Comparison of ENCODE assay signal across 22 cellular contexts in genomic region chr22:39453765-39454378, GRCh38. TPM values are rescaled to one million over a fixed set of nuclear protein-coding genes. Genes with fewer than 3 reads are reported as not detected.
DNase-seq lines count a peak whose midpoint lies in the region; ATAC-seq and TF ChIP-seq lines count a peak whose summit lies in the region.
"Had no signal": no experiment of that assay in that cellular context is flagged by ENCODE, and none has a peak within 500 bp of the region (broad histone marks: within the 10 kb centered on the region; RNA-seq: fewer than 3 reads in every experiment).

No MANE protein-coding gene starts in this region.

- CTCF ChIA-PET in MCF 10A (lab: Yijun Ruan, JAX) (interaction anchor here (1.1 to 1.2 kb wide), 2 partner anchors 25 to 62 kb away, joined by 3 to 5 read pairs; no protein-coding TSS in a partner anchor), mammary epithelial cell (lab: Charles Lee; ENCODE audit: low non-redundant PET) (no interaction called here)

- dilution Hi-C loops in mammary epithelial cell (cut with HindIII; ENCODE audit: low sequenced_read_pairs) = loop anchor here (5.0 kb wide), 2 partner anchors 48 to 102 kb away; partner anchors contain the start of gene MIEF1

- no TSS peak for BruUV-seq in MCF 10A (replicated peaks; lab: Mats Ljungman, UMichigan)
- no TSS peak for BruUV-seq in mammary epithelial cell (replicated peaks; lab: Mats Ljungman, UMichigan)

- peaks cover 72% of the 10 kb centered on the region for H3F3A ChIP-seq in SU-DHL-6 (ENCODE audit: insufficient read depth)

- H3K9me2 ChIP-seq in SU-DHL-6 (replicated peaks; ENCODE audit: insufficient read depth, low read length) = no peaks in the 10 kb centered on the region

- TF ChIP-seq POLR2A in tibial nerve (IDR thresholded peaks at IDR 0.05) = no peak

- H3K27me3 Mint-ChIP-seq in MCF 10A (ENCODE audit: insufficient read depth, unreplicated experiment) = peaks cover 42% of the 10 kb centered on the region
- H3K27me3 Mint-ChIP-seq in activated T-cell treated with anti-CD3 and anti-CD28 coated beads, Interleukin-2, amount 50 U/mL, for 4 hours (ENCODE audit: low read depth) = peaks cover 35% of the 10 kb centered on the region

- no peaks in the 10 kb centered on the region for H3K36me3 Mint-ChIP-seq in MCF 10A (ENCODE audit: insufficient read depth, unreplicated experiment)
- no peaks in the 10 kb centered on the region for H3K36me3 Mint-ChIP-seq in activated T-cell treated with anti-CD3 and anti-CD28 coated beads, Interleukin-2, amount 50 U/mL, for 4 hours (ENCODE audit: insufficient read depth)
- H3K36me3 Mint-ChIP-seq: naive thymus-derived CD8-positive, alpha-beta T cell had no signal

- H4K20me1 ChIP-seq in mammary epithelial cell (ENCODE audit: insufficient read depth, low read length) (no peaks in the 10 kb centered on the region), SU-DHL-6 (ENCODE audit: low read depth, low read length) (no peaks in the 10 kb centered on the region)

- TF ChIP-seq EP300 in tibial nerve (IDR thresholded peaks at IDR 0.05) = no peak

- H3K4me2 ChIP-seq in mammary epithelial cell (ENCODE audit: insufficient read depth, low read depth, low read length) (no peak overlapping the region), SU-DHL-6 (ENCODE audit: low read depth, low read length, poor library complexity, severe bottlenecking) (peak overlapping the region; percentile 92)

- H3K27ac Mint-ChIP-seq in MCF 10A (ENCODE audit: low read depth, unreplicated experiment) = no peak overlapping the region
- H3K27ac Mint-ChIP-seq: activated CD4-positive, alpha-beta T cell treated with anti-CD3 and anti-CD28 coated beads, Interleukin-2, amount 10 ng/mL, durations not matched to agents 24 days and 14 days; activated naive CD8-positive, alpha-beta T cell treated with anti-CD3 and anti-CD28 coated beads, Interleukin-2, amount 10 ng/mL, durations not matched to agents 7 days and 5 days; CD8-positive, alpha-beta memory T cell had no signal

- H3K36me3 ChIP-seq in mammary epithelial cell (ENCODE audit: insufficient read depth, low read length) (no peaks in the 10 kb centered on the region), SU-DHL-6 (ENCODE audit: low read length) (no peaks in the 10 kb centered on the region; the same call in 1 of the 2 replicates), mucosa of stomach (ENCODE audit: control insufficient read depth, insufficient read depth, low read length) (no peaks in the 10 kb centered on the region), tibial nerve (no peaks in the 10 kb centered on the region)
- H3K36me3 ChIP-seq: transverse colon had no signal

- H2AFZ ChIP-seq in mammary epithelial cell (ENCODE audit: low read depth, low read length) (no peak overlapping the region), SU-DHL-6 (ENCODE audit: low read depth, low read length, severe bottlenecking) (no peak overlapping the region)

- in situ Hi-C loops in mammary epithelial cell (cut with MboI; ENCODE audit: low sequenced_read_pairs in 2 of 2) = no loop called here

- POLR2A ChIA-PET in MCF 10A (lab: Yijun Ruan, JAX) = no interaction called here

- H3K9ac ChIP-seq in mammary epithelial cell (ENCODE audit: insufficient read depth, low read length) (no peak overlapping the region), SU-DHL-6 (ENCODE audit: low read length) (peak overlapping the region; percentile 78), mucosa of stomach (ENCODE audit: low read length) (peak overlapping the region; percentile 34)

- H3K9me3 ChIP-seq in mammary epithelial cell (replicated peaks; ENCODE audit: insufficient read depth, low read length) (no peaks in the 10 kb centered on the region), SU-DHL-6 (ENCODE audit: insufficient read depth, low read length) (no peaks in the 10 kb centered on the region), mucosa of stomach (ENCODE audit: control insufficient read depth, low read length) (no peaks in the 10 kb centered on the region), tibial nerve (no peaks in the 10 kb centered on the region)
- H3K9me3 ChIP-seq: transverse colon had no signal

- no peak overlapping the region for H3K4me3 ChIP-seq in mammary epithelial cell (replicated peaks in 1 of 3; ENCODE audit: insufficient read depth in 1 of 3, low read depth in 2 of 3, low read length in 3 of 3)
- peak overlapping the region; percentile 65 for H3K4me3 ChIP-seq in SU-DHL-6 (ENCODE audit: insufficient read depth, low read length, poor library complexity, severe bottlenecking)
- peak overlapping the region; percentile 47 for H3K4me3 ChIP-seq in mucosa of stomach (ENCODE audit: low read length)
- no peak overlapping the region for H3K4me3 ChIP-seq in tibial nerve
- H3K4me3 ChIP-seq: transverse colon had no signal

- no peak for TF ChIP-seq CTCF in MCF 10A (IDR thresholded peaks at IDR 0.05; ENCODE audit: unreplicated experiment)
- TF ChIP-seq CTCF in mammary epithelial cell (conservative IDR thresholded peaks at IDR 0.05 in 1 of 2, IDR thresholded peaks at IDR 0.05 in 1 of 2; ENCODE audit: extremely low read depth in 1 of 2, insufficient read depth in 1 of 2, low read depth in 1 of 2, low read length in 2 of 2) = no peak
- no peak for TF ChIP-seq CTCF in SU-DHL-6 (IDR thresholded peaks at IDR 0.05; ENCODE audit: insufficient read depth, low read length, poor library complexity, severe bottlenecking)
- TF ChIP-seq CTCF in tibial nerve (IDR thresholded peaks at IDR 0.05) = no peak

- H3K4me1 Mint-ChIP-seq in MCF 10A (ENCODE audit: insufficient read depth, unreplicated experiment) = no peaks in the 10 kb centered on the region
- peaks cover 21% of the 10 kb centered on the region for H3K4me1 Mint-ChIP-seq in activated T-cell treated with anti-CD3 and anti-CD28 coated beads, Interleukin-2, amount 50 U/mL, for 4 hours (ENCODE audit: low read depth)

- H3K4me1 ChIP-seq in mammary epithelial cell (ENCODE audit: insufficient read depth, low read length) = no peaks in the 10 kb centered on the region
- H3K4me1 ChIP-seq in mucosa of stomach (ENCODE audit: control insufficient read depth, insufficient read depth, low read length) = peaks cover 51% of the 10 kb centered on the region
- peaks cover 0 to 59% (median 19%) of the 10 kb centered on the region in 4 donors for H3K4me1 ChIP-seq in tibial nerve

- H3K27me3 ChIP-seq in mammary epithelial cell (ENCODE audit: insufficient read depth, low read length) (peaks cover 20% of the 10 kb centered on the region), SU-DHL-6 (ENCODE audit: low read length) (no peaks in the 10 kb centered on the region), mucosa of stomach (ENCODE audit: control insufficient read depth, insufficient read depth, low read length) (peaks cover 25% of the 10 kb centered on the region), tibial nerve (peaks cover 0 to 4% of the 10 kb centered on the region in 2 donors)

- intact Hi-C loops in MCF 10A (cut with micrococcal nuclease) = no loop called here
- intact Hi-C loops in mammary epithelial cell (cut with micrococcal nuclease) = no loop called here

- WGBS in mammary epithelial cell (ENCODE audit: low coverage, missing lambda C conversion rate) = 76% methylated on average over 9 of the region's 9 CpGs
- WGBS in tibial nerve, 2 donors = 42 to 45% methylated on average over 8 to 9 of the region's 9 CpGs

- H3K27ac ChIP-seq in mammary epithelial cell (ENCODE audit: insufficient read depth, low read depth, low read length) (no peak overlapping the region), SU-DHL-6 (ENCODE audit: low read depth, low read length) (peak overlapping the region; percentile 98), tibial nerve (peak overlapping the region; percentile 56 to 95 (median 74))
- H3K27ac ChIP-seq: transverse colon had no signal

- no peaks in the 10 kb centered on the region for H3K79me2 ChIP-seq in mammary epithelial cell (ENCODE audit: insufficient read depth, low read length)
- peaks cover 90% of the 10 kb centered on the region for H3K79me2 ChIP-seq in SU-DHL-6 (ENCODE audit: insufficient read depth, low read length)

- ATAC-seq in activated T-cell treated with anti-CD3 and anti-CD28 coated beads, Interleukin-2, amount 50 U/mL, for 4 hours = no peak
- ATAC-seq: naive thymus-derived CD8-positive, alpha-beta T cell had no signal

- no peak overlapping the region for H3K4me3 Mint-ChIP-seq in MCF 10A (ENCODE audit: unreplicated experiment)
- H3K4me3 Mint-ChIP-seq in activated T-cell treated with anti-CD3 and anti-CD28 coated beads, Interleukin-2, amount 50 U/mL, for 4 hours = no peak overlapping the region
- H3K4me3 Mint-ChIP-seq: activated naive CD8-positive, alpha-beta T cell treated with anti-CD3 and anti-CD28 coated beads, Interleukin-2, amount 10 ng/mL, durations not matched to agents 7 days and 5 days had no signal

- H3K9me3 Mint-ChIP-seq in MCF 10A (ENCODE audit: unreplicated experiment) = no peaks in the 10 kb centered on the region
- no peaks in the 10 kb centered on the region for H3K9me3 Mint-ChIP-seq in activated T-cell treated with anti-CD3 and anti-CD28 coated beads, Interleukin-2, amount 50 U/mL, for 4 hours
- H3K9me3 Mint-ChIP-seq: activated CD4-positive, alpha-beta T cell treated with anti-CD3 and anti-CD28 coated beads, Interleukin-2, amount 10 ng/mL, durations not matched to agents 24 days and 14 days; activated naive CD8-positive, alpha-beta T cell treated with anti-CD3 and anti-CD28 coated beads, Interleukin-2, amount 10 ng/mL, durations not matched to agents 7 days and 5 days; H9 had no signal

- peak; percentile 10 for DNase-seq in MCF 10A (ENCODE audit: unreplicated experiment)
- no peak for DNase-seq in mammary epithelial cell
- no peak for DNase-seq in tibial nerve (ENCODE audit: low spot score in 2 of 2)
- no peak for DNase-seq in 8988T
- no peak for DNase-seq in activated T-cell treated with anti-CD3 and anti-CD28 coated beads, Interleukin-2, amount 50 U/mL, for 4 hours
- no peak for DNase-seq in CD1c-positive myeloid dendritic cell (ENCODE audit: extremely low spot score)
- DNase-seq: activated CD4-positive, alpha-beta T cell treated with anti-CD3 and anti-CD28 coated beads, Interleukin-2, amount 10 ng/mL, durations not matched to agents 24 days and 14 days; activated naive CD8-positive, alpha-beta T cell treated with anti-CD3 and anti-CD28 coated beads, Interleukin-2, amount 10 ng/mL, durations not matched to agents 7 days and 5 days; activated T-cell treated with anti-CD3 and anti-CD28 coated beads, Interleukin-2, amount 50 U/mL, for 1 hour; CD8-positive, alpha-beta memory T cell; central memory CD4-positive, alpha-beta T cell; effector CD8-positive, alpha-beta T cell; left colon; naive thymus-derived CD8-positive, alpha-beta T cell; NK-92 treated with Interleukin-12 subunit alpha and Interleukin-12 subunit beta, amount 100 ng/mL, for 24 hours; retina; T1000 had no signal

RNA-seq across cellular contexts. Expression of gene MGAT3, which starts 2.9 kb away (rescaled TPM):
- total RNA-seq in MCF 10A (2022) (not detected in 2 replicates), mammary epithelial cell (under 1 TPM in 1 of 2 donors, not detected in 1; under 0.01 TPM), tibial nerve (10 to 100 TPM; 26.2 to 32.7 (median 32.2) TPM)
- not detected for polyA plus RNA-seq in mammary epithelial cell
- polyA minus RNA-seq in mammary epithelial cell = not detected
- under 1 TPM; 0.30 to 0.90 (median 0.40) TPM for total RNA-seq in activated T-cell treated with anti-CD3 and anti-CD28 coated beads, Interleukin-2, amount 50 U/mL, for 4 hours
- total RNA-seq: fibroblast of lung had no signal

RNA-seq across cellular contexts. Expression of gene MIEF1, which starts 48.2 kb away (rescaled TPM):
- 37.0 and 40.2 TPM in 2 replicates for total RNA-seq in MCF 10A (2022)
- 10 to 100 TPM; 36.8 to 36.9 TPM for total RNA-seq in mammary epithelial cell
- 25.6 TPM for polyA plus RNA-seq in mammary epithelial cell
- polyA minus RNA-seq in mammary epithelial cell = 40.2 TPM
- 10 to 100 TPM; 18.0 to 38.2 (median 26.9) TPM for total RNA-seq in tibial nerve
- 10 to 100 TPM; 69.9 to 76.6 (median 70.7) TPM for total RNA-seq in activated T-cell treated with anti-CD3 and anti-CD28 coated beads, Interleukin-2, amount 50 U/mL, for 4 hours

RNA-seq across cellular contexts. Expression of gene TAB1, which starts 54.3 kb away (rescaled TPM):
- total RNA-seq in MCF 10A (2022) (17.7 and 20.0 TPM in 2 replicates), mammary epithelial cell (10 to 100 TPM; 14.7 to 17.8 TPM), tibial nerve (10 to 100 TPM; 29.7 to 33.7 (median 32.0) TPM)
- polyA plus RNA-seq in mammary epithelial cell = 16.0 TPM
- polyA minus RNA-seq in mammary epithelial cell = 7.5 TPM
- total RNA-seq in activated T-cell treated with anti-CD3 and anti-CD28 coated beads, Interleukin-2, amount 50 U/mL, for 4 hours = 10 to 100 TPM; 20.0 to 24.8 (median 23.7) TPM

Comparison
In these comparisons a context has a peak if more than half of its experiments do, and no peak if none do; other contexts are left out.
1. H3K4me3 ChIP-seq: peak in SU-DHL-6 (single experiment) and mucosa of stomach (single experiment); none in mammary epithelial cell (0 of 3) and tibial nerve (0 of 4).
2. RNA of gene MGAT3, which starts 2.9 kb away (total RNA-seq): 26.2 to 32.7 TPM in tibial nerve; 0.30 to 0.90 TPM in activated T-cell treated with anti-CD3 and anti-CD28 coated beads, Interleukin-2, amount 50 U/mL, for 4 hours, under 0.01 TPM in mammary epithelial cell and not detected in MCF 10A; every median in the first group is over 10 times any median in the second.